12 cellular contexts compared by ENCODE assay signal in the genomic region with DNA sequence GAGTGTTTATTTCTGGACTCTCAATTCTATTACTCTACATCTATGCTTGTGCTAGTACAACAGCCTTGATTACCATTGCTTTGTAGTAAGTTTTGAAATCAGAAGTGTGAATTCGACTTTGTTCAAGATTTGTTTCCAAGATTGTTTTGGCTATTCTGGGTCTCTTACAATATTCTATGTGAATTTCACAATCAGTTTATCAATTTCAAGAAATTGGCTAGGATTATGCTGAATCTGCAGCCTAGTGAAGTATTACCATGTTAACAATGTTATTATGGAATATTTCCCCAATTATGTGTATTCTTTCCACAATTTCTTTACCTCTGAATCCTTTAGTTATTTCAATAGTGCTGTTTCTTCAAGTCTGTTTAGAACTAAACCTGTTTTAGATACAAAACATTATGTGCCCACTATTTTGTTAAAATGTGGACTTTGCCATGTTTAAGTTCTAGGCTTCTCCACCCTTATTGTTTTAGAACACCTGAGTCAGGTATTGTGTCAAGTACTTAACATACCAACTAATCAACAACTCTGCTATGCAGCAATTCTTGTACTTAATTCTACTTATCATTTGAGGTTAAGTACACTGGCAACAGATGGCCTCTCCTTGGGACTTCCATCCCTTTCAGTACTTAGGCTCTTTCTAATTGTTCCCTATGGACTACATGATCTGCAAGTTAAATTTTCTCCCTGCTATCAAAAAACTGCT. TPM values are rescaled to one million over a fixed set of nuclear protein-coding genes. Genes with fewer than 3 reads are reported as not detected.
DNase-seq lines count a peak whose midpoint lies in the region; ATAC-seq, FAIRE-seq and TF ChIP-seq lines count a peak whose summit lies in the region.
"Had no signal": no experiment of that assay in that cellular context is flagged by ENCODE, and none has a peak within 500 bp of the region (broad histone marks: within the 10 kb centered on the region; RNA-seq: fewer than 3 reads in every experiment).

No MANE protein-coding gene starts in this region.

- H4K20me1 ChIP-seq in mammary epithelial cell (ENCODE audit: insufficient read depth, low read length) = peaks cover 4% of the 10 kb centered on the region

- dilution Hi-C loops in mammary epithelial cell (cut with HindIII; ENCODE audit: low sequenced_read_pairs) = no loop called here

- ATAC-seq in upper lobe of right lung (peak; percentile 56), HG03159 (IDR thresholded peaks at IDR 0.05; ENCODE audit: unreplicated experiment) (no peak)
- ATAC-seq: Right ventricle myocardium inferior had no signal

- H3K4me1 ChIP-seq in mammary epithelial cell (ENCODE audit: insufficient read depth, low read length) (no peaks in the 10 kb centered on the region), upper lobe of right lung (no peaks in the 10 kb centered on the region)

- in situ Hi-C loops in mammary epithelial cell (cut with MboI; ENCODE audit: low sequenced_read_pairs in 2 of 2) = no loop called here

- H3K9me3 Mint-ChIP-seq in MCF 10A (ENCODE audit: unreplicated experiment) (no peaks in the 10 kb centered on the region), nephron progenitor cell (no peaks in the 10 kb centered on the region)

- H3K9ac ChIP-seq in mammary epithelial cell (ENCODE audit: insufficient read depth, low read length) = no peak overlapping the region

- intact Hi-C loops in mammary epithelial cell (cut with micrococcal nuclease) = no loop called here
- intact Hi-C loops in MCF 10A (cut with micrococcal nuclease) = loop anchor here (5.0 kb wide), 1 partner anchor 141 kb away; the partner anchor contains the start of gene ZMYM6
- intact Hi-C loops in upper lobe of right lung (cut with DNase I) = no loop called here

- TF ChIP-seq CTCF in mammary epithelial cell (conservative IDR thresholded peaks at IDR 0.05 in 1 of 2, IDR thresholded peaks at IDR 0.05 in 1 of 2; ENCODE audit: extremely low read depth in 1 of 2, insufficient read depth in 1 of 2, low read depth in 1 of 2, low read length in 2 of 2) (no peak), MCF 10A (IDR thresholded peaks at IDR 0.05; ENCODE audit: unreplicated experiment) (no peak), bronchial epithelial cell (IDR thresholded peaks at IDR 0.05; ENCODE audit: insufficient read depth, low read length, severe bottlenecking) (no peak), upper lobe of right lung (IDR thresholded peaks at IDR 0.05) (no peak), nephron progenitor cell (IDR thresholded peaks at IDR 0.05) (no peak)

- no peaks in the 10 kb centered on the region for H3K4me1 Mint-ChIP-seq in MCF 10A (ENCODE audit: insufficient read depth, unreplicated experiment)
- H3K4me1 Mint-ChIP-seq in nephron progenitor cell = no peaks in the 10 kb centered on the region

- no peaks in the 10 kb centered on the region for H3K27me3 Mint-ChIP-seq in MCF 10A (ENCODE audit: insufficient read depth, unreplicated experiment)
- peaks cover 2% of the 10 kb centered on the region for H3K27me3 Mint-ChIP-seq in nephron progenitor cell (ENCODE audit: low read depth, poor library complexity)

- no peak overlapping the region for H2AFZ ChIP-seq in mammary epithelial cell (ENCODE audit: low read depth, low read length)

- H3K27ac Mint-ChIP-seq in MCF 10A (ENCODE audit: low read depth, unreplicated experiment) (no peak overlapping the region), nephron progenitor cell (no peak overlapping the region)

- H3K36me3 ChIP-seq in mammary epithelial cell (ENCODE audit: insufficient read depth, low read length) (peaks cover 25% of the 10 kb centered on the region), bronchial epithelial cell (ENCODE audit: control insufficient read depth, insufficient read depth, low read length) (peaks cover 11% of the 10 kb centered on the region), upper lobe of right lung (peaks cover 48% of the 10 kb centered on the region)

- CTCF ChIA-PET in mammary epithelial cell (lab: Charles Lee; ENCODE audit: low non-redundant PET) = no interaction called here
- CTCF ChIA-PET in MCF 10A (lab: Yijun Ruan, JAX) = interaction anchor here (0.6 kb wide), 1 partner anchor 29 kb away, joined by 3 read pairs; no protein-coding TSS in a partner anchor

- POLR2A ChIA-PET in MCF 10A (lab: Yijun Ruan, JAX) = interaction anchor here (1.4 kb wide), 1 partner anchor 143 kb away, joined by 3 read pairs; no protein-coding TSS in a partner anchor

- no peak overlapping the region for H3K4me2 ChIP-seq in mammary epithelial cell (ENCODE audit: insufficient read depth, low read depth, low read length)

- H3K27me3 ChIP-seq in mammary epithelial cell (ENCODE audit: insufficient read depth, low read length) = no peaks in the 10 kb centered on the region
- H3K27me3 ChIP-seq in bronchial epithelial cell (ENCODE audit: control insufficient read depth, insufficient read depth, low read length) = no peaks in the 10 kb centered on the region
- H3K27me3 ChIP-seq in upper lobe of right lung = no peaks in the 10 kb centered on the region

- BruUV-seq in mammary epithelial cell (replicated peaks; lab: Mats Ljungman, UMichigan) (TSS peak; percentile 8), MCF 10A (replicated peaks; lab: Mats Ljungman, UMichigan) (no TSS peak)

- H3K27ac ChIP-seq in mammary epithelial cell (ENCODE audit: insufficient read depth, low read depth, low read length) (no peak overlapping the region), upper lobe of right lung (no peak overlapping the region)

- no peak overlapping the region for H3K4me3 Mint-ChIP-seq in MCF 10A (ENCODE audit: unreplicated experiment)
- H3K4me3 Mint-ChIP-seq in nephron progenitor cell = no peak overlapping the region

- peaks cover 14% of the 10 kb centered on the region for H3K79me2 ChIP-seq in mammary epithelial cell (ENCODE audit: insufficient read depth, low read length)

- peaks cover 54% of the 10 kb centered on the region for H3K36me3 Mint-ChIP-seq in MCF 10A (ENCODE audit: insufficient read depth, unreplicated experiment)
- peaks cover 37% of the 10 kb centered on the region for H3K36me3 Mint-ChIP-seq in nephron progenitor cell (ENCODE audit: low read depth)

- 91% methylated on average over 1 of the region's 1 CpG for WGBS in mammary epithelial cell (ENCODE audit: low coverage, missing lambda C conversion rate)

- H3K9me3 ChIP-seq in mammary epithelial cell (replicated peaks; ENCODE audit: insufficient read depth, low read length) (no peaks in the 10 kb centered on the region), upper lobe of right lung (no peaks in the 10 kb centered on the region)

- FAIRE-seq in bronchial epithelial cell (lab: Jason Lieb, UNC) = no peak

- no peak overlapping the region for H3K4me3 ChIP-seq in mammary epithelial cell (replicated peaks in 1 of 3; ENCODE audit: insufficient read depth in 1 of 3, low read depth in 2 of 3, low read length in 3 of 3)
- no peak overlapping the region for H3K4me3 ChIP-seq in bronchial epithelial cell (ENCODE audit: low read depth, low read length)
- H3K4me3 ChIP-seq in upper lobe of right lung = no peak overlapping the region

- DNase-seq in mammary epithelial cell = no peak
- DNase-seq in MCF 10A (ENCODE audit: unreplicated experiment) = no peak
- DNase-seq in NAMALWA (ENCODE audit: low spot score) = peak; percentile 39
- peak; percentile 20 for DNase-seq in bronchial epithelial cell (ENCODE audit: low read depth)
- no peak for DNase-seq in upper lobe of right lung
- DNase-seq in nephron progenitor cell = no peak
- DNase-seq in amygdala (lab: John Stamatoyannopoulos, UW) = no peak
- DNase-seq: activated T-cell treated with anti-CD3 and anti-CD28 coated beads, Interleukin-2, amount 50 U/mL, for 1 hour; effector CD8-positive, alpha-beta T cell; NCI-H345 had no signal

RNA-seq across cellular contexts. Expression of gene SFPQ, which starts 19.3 kb away (rescaled TPM):
- 100 to 1,000 TPM; 156 to 255 TPM for total RNA-seq in mammary epithelial cell
- 69.9 TPM for polyA plus RNA-seq in mammary epithelial cell
- polyA minus RNA-seq in mammary epithelial cell = 55.5 TPM
- 275 and 314 TPM in 2 replicates for total RNA-seq in MCF 10A (2022)
- total RNA-seq in bronchial epithelial cell = 147 and 275 TPM in 2 replicates
- 170 TPM for total RNA-seq in upper lobe of right lung

Comparison
In these comparisons a context has a peak if more than half of its experiments do, and no peak if none do; other contexts are left out.
1. DNase-seq: peak in NAMALWA (single experiment) and bronchial epithelial cell (single experiment); none in mammary epithelial cell (single experiment), MCF 10A (single experiment), upper lobe of right lung (single experiment), nephron progenitor cell (single experiment) and amygdala (0 of 56).